In genomic region chr7:92768501-92769360, GRCh38 we compare ENCODE assay signal across 9 cellular contexts.
A peak's percentile ranks its signal among the peaks of the same experiment; 100 is the strongest.
DNase-seq lines count a peak whose midpoint lies in the region; ATAC-seq, FAIRE-seq and TF ChIP-seq lines count a peak whose summit lies in the region.
"Had no signal": no experiment of that assay in that cellular context is flagged by ENCODE, and none has a peak within 500 bp of the region (broad histone marks: within the 10 kb centered on the region; RNA-seq: fewer than 3 reads in every experiment).

No MANE protein-coding gene starts in this region.

- H2AFZ ChIP-seq in OCI-LY7 (ENCODE audit: low read length), result no peak overlapping the region

- WGBS in esophagus muscularis mucosa, result 58% methylated on average over 5 of the region's 5 CpGs

- H3K4me1 ChIP-seq in left ventricle myocardium inferior, result peaks cover 65% of the 10 kb centered on the region
- H3K4me1 ChIP-seq in OCI-LY7 (ENCODE audit: insufficient read depth, low read length, poor library complexity, severe bottlenecking), result peaks cover 18% of the 10 kb centered on the region
- peaks cover 44 to 59% (median 52%) of the 10 kb centered on the region in 4 donors for H3K4me1 ChIP-seq in esophagus muscularis mucosa
- peaks cover 0 to 8% of the 10 kb centered on the region in 2 donors for H3K4me1 ChIP-seq in kidney (ENCODE audit: control insufficient read depth in 1 of 2, insufficient read depth in 1 of 2, low read depth in 1 of 2, low read length in 2 of 2)

- TF ChIP-seq POLR2A in esophagus muscularis mucosa (IDR thresholded peaks at IDR 0.05; ENCODE audit: low read depth), result no peak

- BruUV-seq in OCI-LY7 (replicated peaks; lab: Mats Ljungman, UMichigan), result no TSS peak

- no peak overlapping the region for H3K9ac ChIP-seq in kidney (ENCODE audit: low read length in 2 of 2)

- POLR2A ChIA-PET in OCI-LY7 (lab: Charles Lee), result interaction anchor here (1.1 to 2.6 kb wide), 5 partner anchors 11 to 156 kb away, joined by 3 to 11 read pairs (median 4); no protein-coding TSS in a partner anchor

- no peak for DNase-seq in left ventricle myocardium inferior
- DNase-seq in left cardiac atrium, result no peak
- DNase-seq in OCI-LY7 (ENCODE audit: low spot score), result peak; percentile 4
- DNase-seq in esophagus muscularis mucosa (ENCODE audit: extremely low spot score), result no peak
- DNase-seq in DMS79 treated with DMSO at 0.1 percent for 48 hours (lab: John Stamatoyannopoulos, UW), result no peak
- no peak for DNase-seq in NOMO-1 (lab: John Stamatoyannopoulos, UW; ENCODE audit: unreplicated experiment in 2 of 2)
- DNase-seq in kidney, result no peak

- FAIRE-seq in kidney (lab: Jason Lieb, UNC), result no peak
- FAIRE-seq: G401.6 had no signal

- no peak for TF ChIP-seq EP300 in esophagus muscularis mucosa (IDR thresholded peaks at IDR 0.05)

- H3K4me3 ChIP-seq in left ventricle myocardium inferior, result no peak overlapping the region
- no peak overlapping the region for H3K4me3 ChIP-seq in OCI-LY7 (ENCODE audit: low read depth, low read length, poor library complexity, severe bottlenecking)
- H3K4me3 ChIP-seq in esophagus muscularis mucosa, result no peak overlapping the region
- H3K4me3 ChIP-seq in kidney (ENCODE audit: low read length in 2 of 2), result no peak overlapping the region

- H3K36me3 ChIP-seq in left ventricle myocardium inferior (peaks cover 8% of the 10 kb centered on the region), OCI-LY7 (ENCODE audit: insufficient read depth, low read length) (peaks cover 49% of the 10 kb centered on the region), esophagus muscularis mucosa (peaks cover 0 to 7% (median 3%) of the 10 kb centered on the region in 4 donors), kidney (ENCODE audit: control insufficient read depth in 1 of 2, insufficient read depth in 2 of 2, low read length in 2 of 2) (no peaks in the 10 kb centered on the region)

- no peak for ATAC-seq in left cardiac atrium
- ATAC-seq in HG02973 (IDR thresholded peaks at IDR 0.05; ENCODE audit: unreplicated experiment), result peak; percentile 90

- peak overlapping the region; percentile 22 for H3K4me2 ChIP-seq in OCI-LY7 (ENCODE audit: low read length)

- CTCF ChIA-PET in OCI-LY7 (lab: Charles Lee; ENCODE audit: unreplicated experiment), result no interaction called here

- TF ChIP-seq CTCF in left ventricle myocardium inferior (IDR thresholded peaks at IDR 0.05; ENCODE audit: borderline replicate concordance) (no peak), OCI-LY7 (conservative IDR thresholded peaks at IDR 0.05; ENCODE audit: low read length) (no peak), esophagus muscularis mucosa (IDR thresholded peaks at IDR 0.05) (no peak), kidney (IDR thresholded peaks at IDR 0.05; ENCODE audit: borderline replicate concordance, extremely low read depth, insufficient read depth) (no peak)

- H3K9me3 ChIP-seq in left ventricle myocardium inferior (replicated peaks) (no peaks in the 10 kb centered on the region), OCI-LY7 (ENCODE audit: low read length) (no peaks in the 10 kb centered on the region), esophagus muscularis mucosa (no peaks in the 10 kb centered on the region), kidney (ENCODE audit: control insufficient read depth in 1 of 2, low read length in 2 of 2) (no peaks in the 10 kb centered on the region)

- peak overlapping the region; percentile 4 for H3K27ac ChIP-seq in left ventricle myocardium inferior (replicated peaks)
- H3K27ac ChIP-seq in OCI-LY7 (ENCODE audit: low read depth, low read length, poor library complexity, severe bottlenecking), result no peak overlapping the region
- peak overlapping the region; percentile 77 to 88 (median 84) for H3K27ac ChIP-seq in esophagus muscularis mucosa (replicated peaks in 1 of 4)
- no peak overlapping the region for H3K27ac ChIP-seq in kidney (ENCODE audit: low read depth in 2 of 2, low read length in 2 of 2)

- H3K79me2 ChIP-seq in OCI-LY7 (ENCODE audit: insufficient read depth, low read depth, low read length), result peaks cover 4% of the 10 kb centered on the region; the same call in 1 of the 2 replicates

- intact Hi-C loops in left ventricle myocardium inferior (cut with micrococcal nuclease) (no loop called here), left cardiac atrium (cut with DNase I) (no loop called here), OCI-LY7 (cut with micrococcal nuclease; ENCODE audit: unreplicated experiment) (loop anchor here (1.0 to 5.0 kb wide), 2 partner anchors 7 to 51 kb away; no protein-coding TSS in a partner anchor), esophagus muscularis mucosa (cut with DNase I) (no loop called here), kidney (cut with DNase I) (no loop called here)

- H3K9me2 ChIP-seq in OCI-LY7 (ENCODE audit: insufficient read depth, low read length), result no peaks in the 10 kb centered on the region

- H3K27me3 ChIP-seq in left ventricle myocardium inferior (ENCODE audit: low read depth) (no peaks in the 10 kb centered on the region), esophagus muscularis mucosa (no peaks in the 10 kb centered on the region)

- no peaks in the 10 kb centered on the region for H4K20me1 ChIP-seq in OCI-LY7 (ENCODE audit: insufficient read depth, low read length)

Comparison
In these comparisons a context has a peak if more than half of its experiments do, and no peak if none do; other contexts are left out.
1. H3K27ac ChIP-seq: peak in left ventricle myocardium inferior (single experiment) and esophagus muscularis mucosa (4 of 4); none in OCI-LY7 (single experiment) and kidney (0 of 2).